8 cellular contexts compared by ENCODE assay signal in the genomic region with DNA sequence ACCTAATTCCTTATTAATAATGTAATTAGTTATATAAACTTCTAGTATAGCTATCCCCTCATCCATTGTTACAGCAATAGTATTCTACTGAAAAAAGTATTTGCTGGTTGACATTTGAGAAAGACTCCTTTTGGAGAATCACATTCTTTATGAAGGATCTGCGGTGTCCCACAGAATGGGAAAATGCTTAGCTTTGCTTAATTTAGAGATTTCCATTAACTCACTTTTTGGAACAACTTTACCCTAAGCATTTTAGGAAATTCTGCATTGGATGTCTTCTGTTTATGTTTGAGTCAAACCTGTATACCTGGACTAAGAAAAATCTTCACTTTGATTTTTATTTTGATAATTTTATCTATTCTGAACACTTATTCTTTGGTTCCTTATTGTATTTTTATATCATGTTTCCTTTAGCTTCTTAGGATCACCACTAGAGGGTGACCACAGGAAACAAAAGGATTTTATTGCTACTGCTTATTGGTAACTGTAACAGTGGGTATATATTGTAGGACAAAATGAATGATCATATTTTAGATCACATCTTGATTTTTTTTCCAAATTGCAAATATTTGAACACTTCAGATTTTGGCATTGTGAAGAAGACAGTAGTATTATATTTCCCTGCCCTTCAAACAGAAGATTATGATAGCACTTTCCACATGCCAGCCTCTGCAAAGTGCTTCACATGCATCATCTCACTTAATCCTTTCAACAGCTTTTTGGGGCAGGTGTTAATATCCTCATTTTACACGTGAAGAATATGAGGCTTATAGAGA.
A peak's percentile ranks its signal among the peaks of the same experiment; 100 is the strongest.
DNase-seq lines count a peak whose midpoint lies in the region; ATAC-seq and TF ChIP-seq lines count a peak whose summit lies in the region.

No MANE protein-coding gene starts in this region.

- H3K4me3 ChIP-seq in OCI-LY7 (ENCODE audit: low read depth, low read length, poor library complexity, severe bottlenecking) (no peak overlapping the region), spleen (no peak overlapping the region)
- H3K4me3 ChIP-seq in naive thymus-derived CD4-positive, alpha-beta T cell (ENCODE audit: low read length): no peak overlapping the region

- intact Hi-C loops in OCI-LY7 (cut with micrococcal nuclease; ENCODE audit: unreplicated experiment) (loop anchor here (5.0 kb wide), 1 partner anchor 137 kb away; no protein-coding TSS in a partner anchor), spleen (cut with DNase I; ENCODE audit: low total_unique reads) (no loop called here)
- intact Hi-C loops in naive thymus-derived CD4-positive, alpha-beta T cell (cut with micrococcal nuclease): loop anchor here in 1 of 2 donors (1.0 kb wide), 1 partner anchor 136 kb away; no protein-coding TSS in a partner anchor

- no peaks in the 10 kb centered on the region for H3K79me2 ChIP-seq in OCI-LY7 (ENCODE audit: insufficient read depth, low read depth, low read length)

- CTCF ChIA-PET in OCI-LY7 (lab: Charles Lee; ENCODE audit: unreplicated experiment): no interaction called here
- CTCF ChIA-PET in naive thymus-derived CD4-positive, alpha-beta T cell (lab: Charles Lee): interaction anchor here (0.6 to 0.7 kb wide), 2 partner anchors 119 to 727 kb away, joined by 3 read pairs; no protein-coding TSS in a partner anchor

- H3K27ac Mint-ChIP-seq in naive thymus-derived CD4-positive, alpha-beta T cell: no peak overlapping the region
- H3K27ac Mint-ChIP-seq in stimulated activated effector memory CD8-positive, alpha-beta T cell treated with anti-CD3 and anti-CD28 coated beads, Interleukin-12 subunit alpha, Interleukin-12 subunit beta, amount 100 ng/mL, for 72 hours: no peak overlapping the region

- TF ChIP-seq CTCF in OCI-LY7 (conservative IDR thresholded peaks at IDR 0.05; ENCODE audit: low read length) (peak; percentile 86), spleen (IDR thresholded peaks at IDR 0.05 in 8 of 11, conservative IDR thresholded peaks at IDR 0.05 in 3 of 11) (peak in 6 of 11 experiments; percentile 30 to 48 (median 42))

- H3K9me3 Mint-ChIP-seq in naive thymus-derived CD4-positive, alpha-beta T cell: peaks cover 0 to 1% (median 0%) of the 10 kb centered on the region in 11 donors
- H3K9me3 Mint-ChIP-seq in stimulated activated effector memory CD8-positive, alpha-beta T cell treated with anti-CD3 and anti-CD28 coated beads, Interleukin-12 subunit alpha, Interleukin-12 subunit beta, amount 100 ng/mL, for 72 hours: no peaks in the 10 kb centered on the region

- WGBS in spleen, 5 donors: 67 to 81% (median 78%) methylated on average over 2 of the region's 2 CpGs

- H3K4me1 Mint-ChIP-seq in naive thymus-derived CD4-positive, alpha-beta T cell: no peaks in the 10 kb centered on the region
- H3K4me1 Mint-ChIP-seq in stimulated activated effector memory CD8-positive, alpha-beta T cell treated with anti-CD3 and anti-CD28 coated beads, Interleukin-12 subunit alpha, Interleukin-12 subunit beta, amount 100 ng/mL, for 72 hours: no peaks in the 10 kb centered on the region

- no TSS peak for BruUV-seq in OCI-LY7 (replicated peaks; lab: Mats Ljungman, UMichigan)

- H3K9me3 ChIP-seq in OCI-LY7 (ENCODE audit: low read length) (no peaks in the 10 kb centered on the region), spleen (no peaks in the 10 kb centered on the region)
- H3K9me3 ChIP-seq in naive thymus-derived CD4-positive, alpha-beta T cell (ENCODE audit: control insufficient read depth in 2 of 3, low read length in 3 of 3): no peaks in the 10 kb centered on the region

- ATAC-seq in GM21825 (IDR thresholded peaks at IDR 0.05; ENCODE audit: unreplicated experiment): no peak
- no peak for ATAC-seq in naive thymus-derived CD4-positive, alpha-beta T cell
- no peak for ATAC-seq in stimulated activated effector memory CD8-positive, alpha-beta T cell treated with anti-CD3 and anti-CD28 coated beads, Interleukin-12 subunit alpha, Interleukin-12 subunit beta, amount 100 ng/mL, for 72 hours

- no peaks in the 10 kb centered on the region for H3K27me3 ChIP-seq in spleen (replicated peaks in 1 of 7)
- H3K27me3 ChIP-seq in naive thymus-derived CD4-positive, alpha-beta T cell (ENCODE audit: control insufficient read depth in 2 of 2, insufficient read depth in 2 of 2, low read length in 2 of 2): no peaks in the 10 kb centered on the region

- peaks cover 5 to 61% (median 14%) of the 10 kb centered on the region in 5 donors for H3K36me3 Mint-ChIP-seq in naive thymus-derived CD4-positive, alpha-beta T cell
- peaks cover 73% of the 10 kb centered on the region for H3K36me3 Mint-ChIP-seq in stimulated activated effector memory CD8-positive, alpha-beta T cell treated with anti-CD3 and anti-CD28 coated beads, Interleukin-12 subunit alpha, Interleukin-12 subunit beta, amount 100 ng/mL, for 72 hours

- no peaks in the 10 kb centered on the region for H3K27me3 Mint-ChIP-seq in naive thymus-derived CD4-positive, alpha-beta T cell

- no peaks in the 10 kb centered on the region for H4K20me1 ChIP-seq in OCI-LY7 (ENCODE audit: insufficient read depth, low read length)

- no peak overlapping the region for H3K4me2 ChIP-seq in OCI-LY7 (ENCODE audit: low read length)

- POLR2A ChIA-PET in OCI-LY7 (lab: Charles Lee): interaction anchor here (1.0 to 1.8 kb wide), 4 partner anchors 11 to 80 kb away, joined by 3 to 7 read pairs (median 4); a partner anchor contains a TSS
- POLR2A ChIA-PET in naive thymus-derived CD4-positive, alpha-beta T cell (lab: Charles Lee): no interaction called here

- no peak for TF ChIP-seq POLR2A in spleen (IDR thresholded peaks at IDR 0.05)

- H3K27ac ChIP-seq in OCI-LY7 (ENCODE audit: low read depth, low read length, poor library complexity, severe bottlenecking) (no peak overlapping the region), spleen (no peak overlapping the region)
- H3K27ac ChIP-seq in naive thymus-derived CD4-positive, alpha-beta T cell (ENCODE audit: low read depth, low read length): no peak overlapping the region

- H3K9me2 ChIP-seq in OCI-LY7 (ENCODE audit: insufficient read depth, low read length): no peaks in the 10 kb centered on the region

- H3K4me1 ChIP-seq in OCI-LY7 (ENCODE audit: insufficient read depth, low read length, poor library complexity, severe bottlenecking) (no peaks in the 10 kb centered on the region), spleen (no peaks in the 10 kb centered on the region)
- H3K4me1 ChIP-seq in naive thymus-derived CD4-positive, alpha-beta T cell (ENCODE audit: control insufficient read depth in 2 of 2, insufficient read depth in 2 of 2, low read length in 2 of 2): no peaks in the 10 kb centered on the region

- H3K4me3 Mint-ChIP-seq in naive thymus-derived CD4-positive, alpha-beta T cell: no peak overlapping the region
- no peak overlapping the region for H3K4me3 Mint-ChIP-seq in stimulated activated effector memory CD8-positive, alpha-beta T cell treated with anti-CD3 and anti-CD28 coated beads, Interleukin-12 subunit alpha, Interleukin-12 subunit beta, amount 100 ng/mL, for 72 hours

- H3K36me3 ChIP-seq in OCI-LY7 (ENCODE audit: insufficient read depth, low read length): peaks cover 70% of the 10 kb centered on the region
- H3K36me3 ChIP-seq in spleen: peaks cover 0 to 88% (median 24%) of the 10 kb centered on the region in 6 donors
- H3K36me3 ChIP-seq in naive thymus-derived CD4-positive, alpha-beta T cell (ENCODE audit: control insufficient read depth in 2 of 3, insufficient read depth in 3 of 3, low read length in 3 of 3): peaks cover 0 to 5% (median 0%) of the 10 kb centered on the region in 3 experiments

- DNase-seq in NCI-H748 (lab: John Stamatoyannopoulos, UW; ENCODE audit: unreplicated experiment) (peak; percentile 17), NCI-H748 treated with DMSO at 0.1 percent for 48 hours (lab: John Stamatoyannopoulos, UW) (no peak), OCI-LY7 (ENCODE audit: low spot score) (peak; percentile 19), fibroblast of gingiva (ENCODE audit: low read depth) (peak; percentile 14), spleen (no peak)
- DNase-seq in naive thymus-derived CD4-positive, alpha-beta T cell: no peak
- no peak for DNase-seq in stimulated activated effector memory CD8-positive, alpha-beta T cell treated with anti-CD3 and anti-CD28 coated beads, Interleukin-12 subunit alpha, Interleukin-12 subunit beta, amount 100 ng/mL, for 72 hours (ENCODE audit: low spot score in 2 of 2)

- no peak overlapping the region for H2AFZ ChIP-seq in OCI-LY7 (ENCODE audit: low read length)

Comparison
In these comparisons a context has a peak if more than half of its experiments do, and no peak if none do; other contexts are left out.
1. DNase-seq: peak in NCI-H748 (single experiment), OCI-LY7 (single experiment) and fibroblast of gingiva (single experiment); none in NCI-H748 treated with DMSO at 0.1 percent for 48 hours (single experiment), spleen (single experiment), naive thymus-derived CD4-positive, alpha-beta T cell (0 of 9) and stimulated activated effector memory CD8-positive, alpha-beta T cell treated with anti-CD3 and anti-CD28 coated beads, Interleukin-12 subunit alpha, Interleukin-12 subunit beta, amount 100 ng/mL, for 72 hours (0 of 2).